In genomic region chr17:72890711-72891110, GRCh38 we compare ENCODE assay signal across 20 cellular contexts.
A peak's percentile ranks its signal among the peaks of the same experiment; 100 is the strongest.
DNase-seq lines count a peak whose midpoint lies in the region; ATAC-seq, FAIRE-seq and TF ChIP-seq lines count a peak whose summit lies in the region.
"Had no signal": no experiment of that assay in that cellular context is flagged by ENCODE, and none has a peak within 500 bp of the region (broad histone marks: within the 10 kb centered on the region; RNA-seq: fewer than 3 reads in every experiment).

No MANE protein-coding gene starts in this region.

- peak overlapping the region; percentile 16 for H3K27ac Mint-ChIP-seq in activated CD4-positive, alpha-beta T cell treated with anti-CD3 and anti-CD28 coated beads for 36 hours
- H3K27ac Mint-ChIP-seq in activated CD4-positive, alpha-beta T cell treated with anti-CD3 and anti-CD28 coated beads, Interleukin-2, amount 10 ng/mL, durations not matched to agents 7 days and 5 days: no peak overlapping the region
- H3K27ac Mint-ChIP-seq in neural progenitor cell: no peak overlapping the region
- H3K27ac Mint-ChIP-seq: natural killer cell treated with Interleukin-12 subunit alpha and Interleukin-12 subunit beta and Interleukin-15 and Interleukin-18, amount 100 ng/mL, for 72 hours had no signal

- H3F3A ChIP-seq in neural progenitor cell (ENCODE audit: low read depth): peaks cover 5% of the 10 kb centered on the region

- no peaks in the 10 kb centered on the region for H3K27me3 ChIP-seq in neural progenitor cell
- no peaks in the 10 kb centered on the region for H3K27me3 ChIP-seq in testis
- H3K27me3 ChIP-seq: brain microvascular endothelial cell had no signal

- no peaks in the 10 kb centered on the region for H3K27me3 Mint-ChIP-seq in activated CD4-positive, alpha-beta T cell treated with anti-CD3 and anti-CD28 coated beads for 36 hours
- H3K27me3 Mint-ChIP-seq in activated CD4-positive, alpha-beta T cell treated with anti-CD3 and anti-CD28 coated beads, Interleukin-2, amount 10 ng/mL, durations not matched to agents 7 days and 5 days: no peaks in the 10 kb centered on the region
- H3K27me3 Mint-ChIP-seq in neural progenitor cell (ENCODE audit: insufficient read depth, low read depth): no peaks in the 10 kb centered on the region
- H3K27me3 Mint-ChIP-seq: natural killer cell treated with Interleukin-12 subunit alpha and Interleukin-12 subunit beta and Interleukin-15 and Interleukin-18, amount 100 ng/mL, for 72 hours had no signal

- peaks cover 34% of the 10 kb centered on the region for H3K36me3 Mint-ChIP-seq in activated CD4-positive, alpha-beta T cell treated with anti-CD3 and anti-CD28 coated beads for 36 hours (ENCODE audit: low read depth)
- H3K36me3 Mint-ChIP-seq in activated CD4-positive, alpha-beta T cell treated with anti-CD3 and anti-CD28 coated beads, Interleukin-2, amount 10 ng/mL, durations not matched to agents 7 days and 5 days (ENCODE audit: low read depth): no peaks in the 10 kb centered on the region
- no peaks in the 10 kb centered on the region for H3K36me3 Mint-ChIP-seq in neural progenitor cell

- no peak overlapping the region for H3K9ac ChIP-seq in neural progenitor cell

- DNase-seq in activated CD4-positive, alpha-beta T cell treated with anti-CD3 and anti-CD28 coated beads for 36 hours: no peak
- no peak for DNase-seq in activated CD4-positive, alpha-beta T cell treated with anti-CD3 and anti-CD28 coated beads, Interleukin-2, amount 10 ng/mL, durations not matched to agents 7 days and 5 days
- DNase-seq in HTR-8/SVneo (ENCODE audit: insufficient read length, low spot score) (peak; percentile 60), astrocyte of the hippocampus (ENCODE audit: low read depth, low spot score) (peak; percentile 15), neural progenitor cell (ENCODE audit: low spot score) (no peak), GM12892 (ENCODE audit: insufficient read length) (no peak), testis (no peak)
- DNase-seq: activated CD4-positive, alpha-beta T cell treated with anti-CD3 and anti-CD28 coated beads, Interleukin-2, amount 50 U/mL, for 48 hours; brain microvascular endothelial cell; foreskin melanocyte; NCI-H1092 treated with DMSO at 0.1 percent for 48 hours; NCI-H2171; NK-92 treated with Interleukin-12 subunit alpha and Interleukin-12 subunit beta, amount 100 ng/mL, for 24 hours; SIG-M5; T-helper 9 cell had no signal

- no peaks in the 10 kb centered on the region for H3K79me2 ChIP-seq in neural progenitor cell (ENCODE audit: low read depth)

- H3K27ac ChIP-seq in neural progenitor cell (peak overlapping the region; percentile 6), testis (no peak overlapping the region)
- H3K27ac ChIP-seq: brain microvascular endothelial cell, thoracic aorta had no signal

- H2AFZ ChIP-seq in neural progenitor cell (replicated peaks): no peak overlapping the region

- H3K4me1 ChIP-seq in neural progenitor cell (no peaks in the 10 kb centered on the region), testis (no peaks in the 10 kb centered on the region)

- H3K4me3 ChIP-seq in neural progenitor cell (no peak overlapping the region), testis (no peak overlapping the region)
- H3K4me3 ChIP-seq: thoracic aorta had no signal

- POLR2A ChIA-PET in activated CD4-positive, alpha-beta T cell treated with anti-CD3 and anti-CD28 coated beads for 36 hours (lab: Charles Lee): no interaction called here
- POLR2A ChIA-PET in activated CD4-positive, alpha-beta T cell treated with anti-CD3 and anti-CD28 coated beads, Interleukin-2, amount 10 ng/mL, durations not matched to agents 7 days and 5 days (lab: Charles Lee): no interaction called here

- no peak for ATAC-seq in activated CD4-positive, alpha-beta T cell treated with anti-CD3 and anti-CD28 coated beads for 36 hours
- ATAC-seq in HG02840 (IDR thresholded peaks at IDR 0.05; ENCODE audit: low FRiP score, unreplicated experiment): no peak
- ATAC-seq: natural killer cell treated with Interleukin-12 subunit alpha and Interleukin-12 subunit beta and Interleukin-15 and Interleukin-18, amount 100 ng/mL, for 72 hours had no signal

- H3K4me3 Mint-ChIP-seq in activated CD4-positive, alpha-beta T cell treated with anti-CD3 and anti-CD28 coated beads for 36 hours: no peak overlapping the region
- H3K4me3 Mint-ChIP-seq in activated CD4-positive, alpha-beta T cell treated with anti-CD3 and anti-CD28 coated beads, Interleukin-2, amount 10 ng/mL, durations not matched to agents 7 days and 5 days: no peak overlapping the region
- H3K4me3 Mint-ChIP-seq in neural progenitor cell: no peak overlapping the region
- H3K4me3 Mint-ChIP-seq: natural killer cell treated with Interleukin-12 subunit alpha and Interleukin-12 subunit beta and Interleukin-15 and Interleukin-18, amount 100 ng/mL, for 72 hours had no signal

- CTCF ChIA-PET in activated CD4-positive, alpha-beta T cell treated with anti-CD3 and anti-CD28 coated beads for 36 hours (lab: Charles Lee): interaction anchor here (0.6 kb wide), 1 partner anchor 222 kb away, joined by 4 read pairs; no protein-coding TSS in a partner anchor
- CTCF ChIA-PET in activated CD4-positive, alpha-beta T cell treated with anti-CD3 and anti-CD28 coated beads, Interleukin-2, amount 10 ng/mL, durations not matched to agents 7 days and 5 days (lab: Charles Lee): no interaction called here

- H3K36me3 ChIP-seq in neural progenitor cell: no peaks in the 10 kb centered on the region
- H3K36me3 ChIP-seq in testis (ENCODE audit: low read depth, missing control alignments): no peaks in the 10 kb centered on the region
- H3K36me3 ChIP-seq: brain microvascular endothelial cell, thoracic aorta had no signal

- H3K9me3 ChIP-seq in neural progenitor cell (ENCODE audit: low read depth): no peaks in the 10 kb centered on the region
- H3K9me3 ChIP-seq in testis: no peaks in the 10 kb centered on the region
- H3K9me3 ChIP-seq: thoracic aorta had no signal

- H4K20me1 ChIP-seq in neural progenitor cell (ENCODE audit: low read depth): no peaks in the 10 kb centered on the region

- TF ChIP-seq POLR2A in GM12892 (IDR thresholded peaks at IDR 0.05; ENCODE audit: low read depth, low read length) (no peak), testis (IDR thresholded peaks at IDR 0.05) (no peak)

- WGBS in testis, 2 donors: 91 to 92% methylated on average over 2 of the region's 2 CpGs

- no peak overlapping the region for H3K4me2 ChIP-seq in neural progenitor cell

- TF ChIP-seq CTCF in neural progenitor cell (IDR thresholded peaks at IDR 0.05) (no peak), testis (IDR thresholded peaks at IDR 0.05) (no peak)

- peaks cover 26% of the 10 kb centered on the region for H3K4me1 Mint-ChIP-seq in activated CD4-positive, alpha-beta T cell treated with anti-CD3 and anti-CD28 coated beads for 36 hours
- no peaks in the 10 kb centered on the region for H3K4me1 Mint-ChIP-seq in activated CD4-positive, alpha-beta T cell treated with anti-CD3 and anti-CD28 coated beads, Interleukin-2, amount 10 ng/mL, durations not matched to agents 7 days and 5 days
- peaks cover 10% of the 10 kb centered on the region for H3K4me1 Mint-ChIP-seq in neural progenitor cell

- H3K9me3 Mint-ChIP-seq in activated CD4-positive, alpha-beta T cell treated with anti-CD3 and anti-CD28 coated beads for 36 hours (ENCODE audit: low read depth): no peaks in the 10 kb centered on the region
- peaks cover 2% of the 10 kb centered on the region for H3K9me3 Mint-ChIP-seq in activated CD4-positive, alpha-beta T cell treated with anti-CD3 and anti-CD28 coated beads, Interleukin-2, amount 10 ng/mL, durations not matched to agents 7 days and 5 days
- H3K9me3 Mint-ChIP-seq in neural progenitor cell: no peaks in the 10 kb centered on the region
- H3K9me3 Mint-ChIP-seq: natural killer cell treated with Interleukin-12 subunit alpha and Interleukin-12 subunit beta and Interleukin-15 and Interleukin-18, amount 100 ng/mL, for 72 hours had no signal

- FAIRE-seq in HTR-8/SVneo (lab: Jason Lieb, UNC) (no peak), GM12892 (lab: Jason Lieb, UNC) (no peak)
- FAIRE-seq: A204.1, G401.6 had no signal

- intact Hi-C loops in activated CD4-positive, alpha-beta T cell treated with anti-CD3 and anti-CD28 coated beads for 36 hours (cut with DNase I, micrococcal nuclease): no loop called here
- intact Hi-C loops in testis (cut with DNase I; ENCODE audit: low total_unique reads): no loop called here

Comparison
In these comparisons a context has a peak if more than half of its experiments do, and no peak if none do; other contexts are left out.
1. DNase-seq: peak in HTR-8/SVneo (single experiment) and astrocyte of the hippocampus (single experiment); none in activated CD4-positive, alpha-beta T cell treated with anti-CD3 and anti-CD28 coated beads for 36 hours (single experiment), activated CD4-positive, alpha-beta T cell treated with anti-CD3 and anti-CD28 coated beads, Interleukin-2, amount 10 ng/mL, durations not matched to agents 7 days and 5 days (single experiment), neural progenitor cell (single experiment), GM12892 (single experiment) and testis (single experiment).